ENCODE assay signal across 24 cellular contexts in the genomic region with DNA sequence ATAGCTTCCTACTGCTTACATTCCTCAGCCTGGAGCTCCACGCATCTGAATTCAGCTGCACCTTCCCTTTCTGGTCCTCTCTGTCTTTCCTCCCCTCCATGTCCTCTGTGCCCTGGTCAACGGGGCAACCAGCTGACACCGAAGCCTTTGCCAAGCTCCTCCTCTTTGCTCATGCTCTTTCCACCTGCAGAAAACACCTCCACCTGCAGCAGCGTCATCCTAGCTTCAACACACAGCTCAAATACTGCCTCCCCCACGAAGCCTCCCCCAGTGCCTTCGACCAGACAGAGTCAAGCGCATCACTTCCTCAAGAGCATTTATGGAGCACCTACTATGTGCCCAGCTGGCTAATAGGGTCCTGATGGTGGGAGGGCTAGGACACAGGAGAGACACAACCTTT. TPM values are rescaled to one million over a fixed set of nuclear protein-coding genes. Genes with fewer than 3 reads are reported as not detected.
"Had no signal": no experiment of that assay in that cellular context is flagged by ENCODE, and none has a peak within 500 bp of the region (broad histone marks: within the 10 kb centered on the region; RNA-seq: fewer than 3 reads in every experiment).

No MANE protein-coding gene starts in this region.

- H3K4me3 ChIP-seq: colonic mucosa, dorsolateral prefrontal cortex, left lung, lung, spleen, thyroid gland had no signal

- DNase-seq: activated CD4-positive, alpha-beta T cell treated with anti-CD3 and anti-CD28 coated beads for 1 hour; activated CD4-positive, alpha-beta T cell treated with anti-CD3 and anti-CD28 coated beads, Interleukin-2, amount 50 U/mL, for 1 hour; activated CD8-positive, alpha-beta memory T cell treated with anti-CD3 and anti-CD28 coated beads, Interleukin-2, amount 50 U/mL, for 4 hours; activated naive CD4-positive, alpha-beta T cell treated with anti-CD3 and anti-CD28 coated beads for 36 hours; activated naive CD8-positive, alpha-beta T cell treated with anti-CD3 and anti-CD28 coated beads, Interleukin-2, amount 10 ng/mL, durations not matched to agents 7 days and 5 days; activated T-cell treated with anti-CD3 and anti-CD28 coated beads, Interleukin-2, amount 50 U/mL, for 48 hours; amniotic stem cell; colonic mucosa; dorsolateral prefrontal cortex; effector memory CD8-positive, alpha-beta T cell; foreskin melanocyte; glutamatergic neuron; hippocampal formation; kidney glomerular epithelial cell; left lung; naive thymus-derived CD4-positive, alpha-beta T cell; spleen; stimulated activated CD4-positive, alpha-beta T cell treated with anti-CD3 and anti-CD28 coated beads, Interleukin-4, amount 100 ng/mL, for 1 hour; stimulated activated naive CD8-positive, alpha-beta T cell treated with anti-CD3 and anti-CD28 coated beads, Interleukin-15, Interleukin-2, amounts not matched to agents 100 U/mL and 50 U/mL, for 24 hours; substantia nigra; thyroid gland had no signal

- ATAC-seq: effector memory CD8-positive, alpha-beta T cell; esophagus mucosa; left lung; naive thymus-derived CD4-positive, alpha-beta T cell; stimulated activated naive CD8-positive, alpha-beta T cell treated with anti-CD3 and anti-CD28 coated beads, Interleukin-15, Interleukin-2, amounts not matched to agents 100 U/mL and 50 U/mL, for 24 hours had no signal

- H3K36me3 ChIP-seq: colonic mucosa, left lung, spleen, thyroid gland had no signal

- H3K27me3 ChIP-seq: colonic mucosa had no signal

- H3K4me1 ChIP-seq: colonic mucosa, left lung, spleen, thyroid gland had no signal

- H3K9me3 ChIP-seq: colonic mucosa, left lung, spleen, thyroid gland had no signal

- H3K27ac ChIP-seq: colonic mucosa, dorsolateral prefrontal cortex, left lung, spleen, thyroid gland had no signal

RNA-seq across cellular contexts. Expression of gene CDH22, which starts 9.2 kb away (rescaled TPM):
- polyA plus RNA-seq: endothelial cell of umbilical vein; naive thymus-derived CD4-positive, alpha-beta T cell; spleen had no signal
